In the genomic region with DNA sequence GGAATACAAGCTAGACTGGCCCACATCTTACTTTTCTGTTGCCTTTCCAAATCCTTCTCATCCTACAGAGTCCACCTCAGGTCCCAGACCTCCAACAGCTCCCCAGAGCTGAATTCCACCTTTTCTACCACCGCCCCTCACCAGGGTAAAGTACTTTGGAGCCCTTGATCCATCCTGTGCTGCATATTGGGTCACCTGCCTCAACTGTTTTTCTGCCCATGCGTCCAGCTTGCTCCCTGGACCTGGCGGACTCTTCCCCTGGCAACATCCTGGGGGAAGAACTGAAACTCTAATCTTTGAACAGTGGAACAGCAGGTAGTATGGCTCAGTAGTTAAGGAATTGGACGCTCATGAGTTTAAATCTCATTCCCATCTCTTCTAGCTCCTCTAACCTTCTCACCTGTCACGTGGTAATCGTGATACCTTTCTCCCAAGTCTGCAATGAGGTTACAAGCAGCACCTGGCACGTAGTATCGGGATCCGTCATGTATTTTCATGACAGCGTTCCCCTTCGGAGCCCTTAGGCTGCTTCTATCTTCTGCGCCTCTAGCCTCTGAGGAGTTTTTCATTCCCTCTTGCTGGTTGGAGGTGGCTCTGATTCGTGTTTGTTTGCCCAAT, we compare ENCODE assay signal across 1 cellular context.
TF ChIP-seq lines count a peak whose summit lies in the region.

No MANE protein-coding gene starts in this region.

TF ChIP-seq in GM23338, 12 proteins besides CTCF, POLR2A, EP300 and RAD21 (continued from another document):
- TF ChIP-seq JUNB (IDR thresholded peaks at IDR 0.05; ENCODE audit: unreplicated experiment): no peak
TF ChIP-seq in GM23338: peak in this region for 0.
